Comparison of ENCODE assay signal across 14 cellular contexts in the genomic region with DNA sequence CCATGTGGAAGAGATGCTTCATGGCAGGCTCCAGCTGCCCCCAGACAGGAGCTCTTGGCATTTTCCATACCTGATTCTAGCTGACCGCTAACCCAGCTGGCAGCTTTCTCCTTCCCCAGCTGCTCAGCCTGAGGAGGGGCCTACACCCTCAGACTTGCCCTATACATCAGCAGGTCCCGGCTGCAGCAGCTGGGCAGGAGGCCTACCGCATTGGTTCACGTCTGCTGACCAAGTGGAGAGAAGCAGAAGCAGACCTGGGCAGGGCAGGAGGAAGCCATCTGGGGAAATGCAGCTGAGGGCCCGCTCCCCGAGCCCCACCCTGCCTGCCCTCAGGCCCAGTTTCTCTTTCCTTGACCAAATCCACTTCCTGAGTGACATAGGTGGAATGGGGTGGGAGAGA. TPM values are rescaled to one million over a fixed set of nuclear protein-coding genes. Genes with fewer than 3 reads are reported as not detected.
A peak's percentile ranks its signal among the peaks of the same experiment; 100 is the strongest.
DNase-seq lines count a peak whose midpoint lies in the region; ATAC-seq and TF ChIP-seq lines count a peak whose summit lies in the region.
"Had no signal": no experiment of that assay in that cellular context is flagged by ENCODE, and none has a peak within 500 bp of the region (broad histone marks: within the 10 kb centered on the region; RNA-seq: fewer than 3 reads in every experiment).

No MANE protein-coding gene starts in this region.

- TF ChIP-seq CTCF in natural killer cell (IDR thresholded peaks at IDR 0.05): no peak

- DNase-seq in natural killer cell treated with Interleukin-12 subunit alpha and Interleukin-12 subunit beta and Interleukin-15 and Interleukin-18, amount 100 ng/mL, for 72 hours (ENCODE audit: low spot score): peak; percentile 40
- no peak for DNase-seq in natural killer cell
- no peak for DNase-seq in effector memory CD8-positive, alpha-beta T cell
- no peak for DNase-seq in NCI-H1048 (lab: John Stamatoyannopoulos, UW)
- no peak for DNase-seq in T-helper 2 cell
- DNase-seq in NCI-H1930 (lab: John Stamatoyannopoulos, UW): no peak
- DNase-seq in NCI-H2171 treated with DMSO at 0.1 percent for 48 hours (lab: John Stamatoyannopoulos, UW): no peak
- DNase-seq: activated CD8-positive, alpha-beta T cell treated with anti-CD3 and anti-CD28 coated beads for 36 hours; KG1; NCI-H1694; NCI-H69; SHP77 had no signal

- H3K27ac Mint-ChIP-seq in natural killer cell treated with Interleukin-12 subunit alpha and Interleukin-12 subunit beta and Interleukin-15 and Interleukin-18, amount 100 ng/mL, for 72 hours: no peak overlapping the region
- no peak overlapping the region for H3K27ac Mint-ChIP-seq in natural killer cell
- H3K27ac Mint-ChIP-seq in effector memory CD8-positive, alpha-beta T cell: no peak overlapping the region
- H3K27ac Mint-ChIP-seq: activated CD8-positive, alpha-beta T cell treated with anti-CD3 and anti-CD28 coated beads for 36 hours had no signal

- no peaks in the 10 kb centered on the region for H3K27me3 Mint-ChIP-seq in natural killer cell treated with Interleukin-12 subunit alpha and Interleukin-12 subunit beta and Interleukin-15 and Interleukin-18, amount 100 ng/mL, for 72 hours
- H3K27me3 Mint-ChIP-seq in natural killer cell (ENCODE audit: low read depth in 2 of 2): no peaks in the 10 kb centered on the region
- peaks cover 0 to 6% of the 10 kb centered on the region in 2 donors for H3K27me3 Mint-ChIP-seq in effector memory CD8-positive, alpha-beta T cell
- H3K27me3 Mint-ChIP-seq: activated CD8-positive, alpha-beta T cell treated with anti-CD3 and anti-CD28 coated beads for 36 hours had no signal

- ATAC-seq in natural killer cell treated with Interleukin-12 subunit alpha and Interleukin-12 subunit beta and Interleukin-15 and Interleukin-18, amount 100 ng/mL, for 72 hours: no peak
- no peak for ATAC-seq in natural killer cell
- peak; percentile 86 for ATAC-seq in HG03066 (IDR thresholded peaks at IDR 0.05; ENCODE audit: low read depth, unreplicated experiment)
- peak; percentile 44 for ATAC-seq in effector memory CD8-positive, alpha-beta T cell (replicated peaks)
- ATAC-seq: activated CD8-positive, alpha-beta T cell treated with anti-CD3 and anti-CD28 coated beads for 36 hours; HCT116 had no signal

- H3K36me3 Mint-ChIP-seq in natural killer cell treated with Interleukin-12 subunit alpha and Interleukin-12 subunit beta and Interleukin-15 and Interleukin-18, amount 100 ng/mL, for 72 hours: no peaks in the 10 kb centered on the region
- no peaks in the 10 kb centered on the region for H3K36me3 Mint-ChIP-seq in natural killer cell
- H3K36me3 Mint-ChIP-seq in effector memory CD8-positive, alpha-beta T cell (ENCODE audit: insufficient read depth): no peaks in the 10 kb centered on the region

- H3K4me3 Mint-ChIP-seq in natural killer cell treated with Interleukin-12 subunit alpha and Interleukin-12 subunit beta and Interleukin-15 and Interleukin-18, amount 100 ng/mL, for 72 hours: no peak overlapping the region
- H3K4me3 Mint-ChIP-seq in natural killer cell: no peak overlapping the region
- no peak overlapping the region for H3K4me3 Mint-ChIP-seq in effector memory CD8-positive, alpha-beta T cell
- H3K4me3 Mint-ChIP-seq: activated CD8-positive, alpha-beta T cell treated with anti-CD3 and anti-CD28 coated beads for 36 hours had no signal

- peaks cover 30 to 40% of the 10 kb centered on the region in 2 donors for H3K4me1 Mint-ChIP-seq in natural killer cell treated with Interleukin-12 subunit alpha and Interleukin-12 subunit beta and Interleukin-15 and Interleukin-18, amount 100 ng/mL, for 72 hours (ENCODE audit: low read depth in 2 of 2)
- H3K4me1 Mint-ChIP-seq in natural killer cell: peaks cover 18 to 29% of the 10 kb centered on the region in 2 donors
- peaks cover 6 to 10% of the 10 kb centered on the region in 2 donors for H3K4me1 Mint-ChIP-seq in effector memory CD8-positive, alpha-beta T cell (ENCODE audit: low read depth in 2 of 2)

- H3K9me3 Mint-ChIP-seq in natural killer cell treated with Interleukin-12 subunit alpha and Interleukin-12 subunit beta and Interleukin-15 and Interleukin-18, amount 100 ng/mL, for 72 hours: peaks cover 7% of the 10 kb centered on the region
- no peaks in the 10 kb centered on the region for H3K9me3 Mint-ChIP-seq in natural killer cell
- no peaks in the 10 kb centered on the region for H3K9me3 Mint-ChIP-seq in effector memory CD8-positive, alpha-beta T cell
- H3K9me3 Mint-ChIP-seq: activated CD8-positive, alpha-beta T cell treated with anti-CD3 and anti-CD28 coated beads for 36 hours had no signal

- intact Hi-C loops in natural killer cell (cut with micrococcal nuclease): no loop called here

RNA-seq across cellular contexts. Expression of gene LBH, which starts 50.7 kb away (rescaled TPM):
- total RNA-seq in natural killer cell treated with Interleukin-12 subunit alpha and Interleukin-12 subunit beta and Interleukin-15 and Interleukin-18, amount 100 ng/mL, for 72 hours: 1,000 to 10,000 TPM in 1 of 2 donors, 100 to 1,000 TPM in 1; 206 to 1,155 TPM
- 100 to 1,000 TPM; 157 to 197 (median 158) TPM for total RNA-seq in natural killer cell

Comparison
In these comparisons a context has a peak if more than half of its experiments do, and no peak if none do; other contexts are left out.
1. ATAC-seq: peak in HG03066 (single experiment) and effector memory CD8-positive, alpha-beta T cell (single experiment); none in natural killer cell treated with Interleukin-12 subunit alpha and Interleukin-12 subunit beta and Interleukin-15 and Interleukin-18, amount 100 ng/mL, for 72 hours (0 of 2) and natural killer cell (0 of 3).